9 cellular contexts compared by ENCODE assay signal in the genomic region with DNA sequence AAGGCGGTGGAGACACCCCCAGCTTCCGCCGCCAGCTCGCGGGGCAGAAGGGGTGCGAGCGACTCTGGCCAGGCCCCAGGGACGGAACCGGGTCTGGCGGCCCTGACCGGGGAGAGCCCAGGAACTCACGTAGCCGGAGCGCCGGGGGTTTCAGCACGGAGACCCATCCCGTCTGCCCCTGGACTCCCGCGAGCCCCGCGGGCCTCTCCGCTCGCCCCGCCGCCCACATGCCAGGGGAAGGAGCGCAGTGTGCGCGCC. TPM values are rescaled to one million over a fixed set of nuclear protein-coding genes. Genes with fewer than 3 reads are reported as not detected.
DNase-seq lines count a peak whose midpoint lies in the region; ATAC-seq and TF ChIP-seq lines count a peak whose summit lies in the region.
"Not testable (repeated sequence)": the region's sequence is repeated elsewhere in the genome, so short reads cannot be mapped to it uniquely, and the experiment has no call there.
"Had no signal": no experiment of that assay in that cellular context is flagged by ENCODE, and none has a peak within 500 bp of the region (broad histone marks: within the 10 kb centered on the region; RNA-seq: fewer than 3 reads in every experiment).

No MANE protein-coding gene starts in this region.

- H3K4me3 Mint-ChIP-seq in activated naive CD8-positive, alpha-beta T cell treated with anti-CD3 and anti-CD28 coated beads, Interleukin-2, amount 10 ng/mL, durations not matched to agents 7 days and 5 days, result peak overlapping the region; percentile 85
- peak overlapping the region; percentile 91 for H3K4me3 Mint-ChIP-seq in endodermal cell
- H3K4me3 Mint-ChIP-seq in stimulated activated naive CD8-positive, alpha-beta T cell treated with anti-CD3 and anti-CD28 coated beads, Interleukin-15, amount 100 ng/mL, for 72 hours, result peak overlapping the region; percentile 86 to 95

- not testable (repeated sequence) for H3K9me3 ChIP-seq in BLaER1 treated with 17β-estradiol and CSF1 and Interleukin-3, amounts not matched to agents 10 nM and 100 nM (replicated peaks in 1 of 11); SK-N-SH; endodermal cell (ENCODE audit: control insufficient read depth, low read length); iPS-20b (ENCODE audit: insufficient read depth, low read depth, low read length); neural cell (ENCODE audit: low read length)

- H3K27ac ChIP-seq in BLaER1 treated with 17β-estradiol and CSF1 and Interleukin-3, amounts not matched to agents 10 nM and 100 nM, result peak overlapping the region; percentile 50 to 85 (median 81); a peak in 21 of 22 replicates
- H3K27ac ChIP-seq in SK-N-SH (ENCODE audit: low read depth in 2 of 2, low read length in 1 of 2), result peak overlapping the region; percentile 47 to 67; a peak in 3 of 4 replicates
- peak overlapping the region; percentile 49 for H3K27ac ChIP-seq in endodermal cell (ENCODE audit: low read depth, low read length)
- H3K27ac ChIP-seq in iPS-20b (ENCODE audit: low read length); neural cell (ENCODE audit: low read length): not testable (repeated sequence)

- peak overlapping the region; percentile 74 to 90 (median 84) for H3K4me3 ChIP-seq in BLaER1 treated with 17β-estradiol and CSF1 and Interleukin-3, amounts not matched to agents 10 nM and 100 nM
- H3K4me3 ChIP-seq in SK-N-SH (ENCODE audit: low read depth in 2 of 2, low read length in 1 of 2) (peak overlapping the region; percentile 62 to 64), endodermal cell (ENCODE audit: low read length) (peak overlapping the region; percentile 84), iPS-20b (ENCODE audit: low read length) (peak overlapping the region; percentile 75), neural cell (ENCODE audit: low read length) (peak overlapping the region; percentile 71)

- POLR2A ChIA-PET in SK-N-SH (lab: Yijun Ruan, JAX); activated naive CD8-positive, alpha-beta T cell treated with anti-CD3 and anti-CD28 coated beads, Interleukin-2, amount 10 ng/mL, durations not matched to agents 7 days and 5 days (lab: Charles Lee): not testable (repeated sequence)

- WGBS in SK-N-SH (ENCODE audit: low lambda C conversion rate), result 0% methylated on average over 8 of the region's 28 CpGs
- WGBS in endodermal cell (ENCODE audit: insufficient coverage in 1 of 2, insufficient read length in 1 of 2), 2 experiments, result 0% methylated on average over 28 of the region's 28 CpGs; no CpG with 5 or more reads in 1 of the 2 experiments

- not testable (repeated sequence) for TF ChIP-seq CTCF in SK-N-SH (IDR thresholded peaks at IDR 0.05); endodermal cell (conservative IDR thresholded peaks at IDR 0.05); neural cell (IDR thresholded peaks at IDR 0.05; ENCODE audit: poor library complexity, severe bottlenecking)

- not testable (repeated sequence) for H3K36me3 ChIP-seq in BLaER1 treated with 17β-estradiol and CSF1 and Interleukin-3, amounts not matched to agents 10 nM and 100 nM; SK-N-SH (replicated peaks in 1 of 2; ENCODE audit: control insufficient read depth in 1 of 2, insufficient read depth in 2 of 2, low read length in 1 of 2); endodermal cell (ENCODE audit: control insufficient read depth, insufficient read depth, low read length); iPS-20b (ENCODE audit: insufficient read depth, low read depth, low read length); neural cell (ENCODE audit: insufficient read depth, low read length)

- not testable (repeated sequence) for H3K79me2 ChIP-seq in SK-N-SH (ENCODE audit: insufficient read depth); neural cell (replicated peaks; ENCODE audit: insufficient read depth, low read length)

- peak overlapping the region; percentile 76 for H3K27ac Mint-ChIP-seq in activated naive CD8-positive, alpha-beta T cell treated with anti-CD3 and anti-CD28 coated beads, Interleukin-2, amount 10 ng/mL, durations not matched to agents 7 days and 5 days
- H3K27ac Mint-ChIP-seq in endodermal cell, result peak overlapping the region; percentile 94
- peak overlapping the region in 1 of 2 donors; percentile 78 for H3K27ac Mint-ChIP-seq in stimulated activated naive CD8-positive, alpha-beta T cell treated with anti-CD3 and anti-CD28 coated beads, Interleukin-15, amount 100 ng/mL, for 72 hours

- peak; percentile 16 for ATAC-seq in HG03196 (IDR thresholded peaks at IDR 0.05; ENCODE audit: unreplicated experiment)
- not testable (repeated sequence) for ATAC-seq in activated naive CD8-positive, alpha-beta T cell treated with anti-CD3 and anti-CD28 coated beads, Interleukin-2, amount 10 ng/mL, durations not matched to agents 7 days and 5 days (ENCODE audit: low read depth); stimulated activated naive CD8-positive, alpha-beta T cell treated with anti-CD3 and anti-CD28 coated beads, Interleukin-15, amount 100 ng/mL, for 72 hours

- H3K9ac ChIP-seq in BLaER1 treated with 17β-estradiol and CSF1 and Interleukin-3, amounts not matched to agents 10 nM and 100 nM, result peak overlapping the region; percentile 78 to 88 (median 86)
- H3K9ac ChIP-seq in SK-N-SH (peak overlapping the region; percentile 80), endodermal cell (ENCODE audit: extremely low read depth, low read length, poor library complexity, severe bottlenecking) (peak overlapping the region; percentile 76), iPS-20b (ENCODE audit: low read depth, low read length) (peak overlapping the region; percentile 71; the same call in 1 of the 2 replicates), neural cell (ENCODE audit: low read length) (peak overlapping the region; percentile 55)

- not testable (repeated sequence) for TF ChIP-seq RAD21 in SK-N-SH (IDR thresholded peaks at IDR 0.05; ENCODE audit: low read length); neural cell (conservative IDR thresholded peaks at IDR 0.05)

- not testable (repeated sequence) for TF ChIP-seq EP300 in SK-N-SH (IDR thresholded peaks at IDR 0.05; ENCODE audit: borderline replicate concordance in 1 of 2, low read depth in 1 of 2, low read length in 1 of 2); neural cell (conservative IDR thresholded peaks at IDR 0.05; ENCODE audit: poor library complexity, severe bottlenecking)

- not testable (repeated sequence) for H3K9me2 ChIP-seq in SK-N-SH; neural cell (ENCODE audit: insufficient read depth, low read length)

- not testable (repeated sequence) for H3K36me3 Mint-ChIP-seq in activated naive CD8-positive, alpha-beta T cell treated with anti-CD3 and anti-CD28 coated beads, Interleukin-2, amount 10 ng/mL, durations not matched to agents 7 days and 5 days; endodermal cell (ENCODE audit: low read depth)

- H3K27me3 ChIP-seq in BLaER1 treated with 17β-estradiol and CSF1 and Interleukin-3, amounts not matched to agents 10 nM and 100 nM; SK-N-SH (ENCODE audit: insufficient read depth); endodermal cell (ENCODE audit: control insufficient read depth, insufficient read depth, low read length, poor library complexity, severe bottlenecking); iPS-20b (ENCODE audit: insufficient read depth, low read length); neural cell (ENCODE audit: insufficient read depth, low read depth, low read length): not testable (repeated sequence)

- H2AFZ ChIP-seq in SK-N-SH (ENCODE audit: low read depth) (peak overlapping the region; percentile 68; the same call in 1 of the 2 replicates), neural cell (ENCODE audit: low read depth, low read length) (peak overlapping the region; percentile 21)

- H3K4me1 ChIP-seq in BLaER1 treated with 17β-estradiol and CSF1 and Interleukin-3, amounts not matched to agents 10 nM and 100 nM, result peaks cover 0 to 14% (median 10%) of the 10 kb centered on the region in 10 experiments; a peak in 11 of 20 replicates
- not testable (repeated sequence) for H3K4me1 ChIP-seq in SK-N-SH (ENCODE audit: control insufficient read depth in 1 of 2, insufficient read depth in 2 of 2, low read depth in 1 of 2, low read length in 1 of 2); endodermal cell (ENCODE audit: control insufficient read depth, insufficient read depth, low read length); iPS-20b (ENCODE audit: insufficient read depth, low read length)

- not testable (repeated sequence) for DNase-seq in SK-N-SH; activated naive CD8-positive, alpha-beta T cell treated with anti-CD3 and anti-CD28 coated beads, Interleukin-2, amount 10 ng/mL, durations not matched to agents 7 days and 5 days; endodermal cell; stimulated activated naive CD8-positive, alpha-beta T cell treated with anti-CD3 and anti-CD28 coated beads, Interleukin-15, amount 100 ng/mL, for 72 hours

- not testable (repeated sequence) for H4K20me1 ChIP-seq in BLaER1 treated with 17β-estradiol and CSF1 and Interleukin-3, amounts not matched to agents 10 nM and 100 nM; SK-N-SH (ENCODE audit: insufficient read depth); neural cell (ENCODE audit: insufficient read depth)

- H3K4me2 ChIP-seq in BLaER1 treated with 17β-estradiol and CSF1 and Interleukin-3, amounts not matched to agents 10 nM and 100 nM, result peak overlapping the region; percentile 70 to 97 (median 92)
- H3K4me2 ChIP-seq in SK-N-SH, result peak overlapping the region; percentile 81
- not testable (repeated sequence) for H3K4me2 ChIP-seq in neural cell (ENCODE audit: low read length)

- not testable (repeated sequence) for H3K9me3 Mint-ChIP-seq in activated naive CD8-positive, alpha-beta T cell treated with anti-CD3 and anti-CD28 coated beads, Interleukin-2, amount 10 ng/mL, durations not matched to agents 7 days and 5 days; endodermal cell; stimulated activated naive CD8-positive, alpha-beta T cell treated with anti-CD3 and anti-CD28 coated beads, Interleukin-15, amount 100 ng/mL, for 72 hours

- peaks cover 16% of the 10 kb centered on the region for H3K4me1 Mint-ChIP-seq in activated naive CD8-positive, alpha-beta T cell treated with anti-CD3 and anti-CD28 coated beads, Interleukin-2, amount 10 ng/mL, durations not matched to agents 7 days and 5 days
- peaks cover 27% of the 10 kb centered on the region for H3K4me1 Mint-ChIP-seq in endodermal cell
- peaks cover 28% of the 10 kb centered on the region for H3K4me1 Mint-ChIP-seq in stimulated activated naive CD8-positive, alpha-beta T cell treated with anti-CD3 and anti-CD28 coated beads, Interleukin-15, amount 100 ng/mL, for 72 hours

- H3K27me3 Mint-ChIP-seq in activated naive CD8-positive, alpha-beta T cell treated with anti-CD3 and anti-CD28 coated beads, Interleukin-2, amount 10 ng/mL, durations not matched to agents 7 days and 5 days, result peaks cover 18% of the 10 kb centered on the region
- not testable (repeated sequence) for H3K27me3 Mint-ChIP-seq in endodermal cell (ENCODE audit: insufficient read depth); stimulated activated naive CD8-positive, alpha-beta T cell treated with anti-CD3 and anti-CD28 coated beads, Interleukin-15, amount 100 ng/mL, for 72 hours

- not testable (repeated sequence) for H3F3A ChIP-seq in SK-N-SH (replicated peaks; ENCODE audit: insufficient read depth); neural cell (ENCODE audit: insufficient read depth, low read length, poor library complexity, severe bottlenecking)

- CTCF ChIA-PET in SK-N-SH (lab: Yijun Ruan, JAX), result not testable (repeated sequence)

RNA-seq across cellular contexts. Expression of gene FAM90A1, which starts 15.1 kb away (rescaled TPM):
- polyA plus RNA-seq in SK-N-SH (2012; rRNA removed) (not detected in 2 replicates), neural cell (not detected in 2 replicates)
- polyA plus RNA-seq in SK-N-SH (2012; cell fraction: cytosol; rRNA removed), result not detected in 2 replicates
- 0.02 and 0.04 TPM in 2 replicates for polyA plus RNA-seq in SK-N-SH (2012; cell fraction: nucleus; rRNA removed)
- under 1 TPM in 1 of 2 experiments, not detected in 1; 0.11 TPM for total RNA-seq in activated naive CD8-positive, alpha-beta T cell treated with anti-CD3 and anti-CD28 coated beads, Interleukin-2, amount 10 ng/mL, durations not matched to agents 7 days and 5 days
- total RNA-seq in endodermal cell, result under 1 TPM in 1 of 2 donors, not detected in 1; 0.40 TPM
- polyA plus RNA-seq in endodermal cell (2013, experiment 1 of 2), result not detected
- not detected for polyA plus RNA-seq in endodermal cell (2013, experiment 2 of 2)
- not detected in 2 replicates for polyA minus RNA-seq in neural cell
- total RNA-seq: left ventricle myocardium superior had no signal
